In the genomic region with DNA sequence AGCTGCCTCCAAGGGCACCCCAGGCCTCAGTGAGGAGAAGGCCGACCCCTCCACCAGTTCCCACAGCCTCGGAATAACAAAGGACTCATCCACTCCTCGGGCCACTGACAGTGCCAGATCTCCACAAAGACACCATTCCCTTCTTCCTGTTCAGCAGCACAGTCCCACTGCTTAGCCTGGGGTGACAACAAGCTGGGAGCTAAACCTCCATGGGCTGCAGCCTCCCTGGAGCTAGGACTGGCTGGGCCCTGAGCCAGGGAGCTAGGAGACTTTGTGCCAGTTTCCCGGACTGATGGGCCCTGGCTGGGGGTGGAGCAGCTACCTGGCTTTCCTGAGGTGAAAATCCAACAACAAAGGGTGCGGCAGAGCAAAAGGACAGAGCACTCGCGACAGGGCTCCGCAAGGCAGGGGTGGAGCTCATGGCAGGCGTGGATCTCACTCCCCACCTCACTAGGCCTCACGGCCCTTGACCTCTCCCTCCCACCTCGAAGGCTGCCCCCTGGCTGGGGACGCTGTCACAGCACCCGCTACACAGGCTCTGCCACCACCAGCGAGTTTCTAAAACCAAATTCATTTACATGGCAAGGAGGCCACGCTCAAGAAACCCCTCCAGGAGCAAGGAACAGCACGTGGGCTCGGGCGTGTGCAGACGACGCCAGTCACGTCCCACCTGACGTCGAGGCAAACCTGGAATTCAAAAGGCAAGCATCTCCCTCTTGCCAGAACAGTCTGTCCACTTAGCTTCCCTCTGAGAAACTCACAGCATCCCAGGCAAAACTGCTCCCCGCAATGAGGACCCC, we compare ENCODE assay signal across 9 cellular contexts. TPM values are rescaled to one million over a fixed set of nuclear protein-coding genes. Genes with fewer than 3 reads are reported as not detected.
DNase-seq lines count a peak whose midpoint lies in the region; ATAC-seq and TF ChIP-seq lines count a peak whose summit lies in the region.
"Had no signal": no experiment of that assay in that cellular context is flagged by ENCODE, and none has a peak within 500 bp of the region (broad histone marks: within the 10 kb centered on the region; RNA-seq: fewer than 3 reads in every experiment).

No MANE protein-coding gene starts in this region.

- DNase-seq in GM10266 (ENCODE audit: extremely low spot score) (peak; percentile 40), medulla oblongata (ENCODE audit: extremely low spot score) (peak; percentile 30), HuH-7.5 (ENCODE audit: low spot score) (no peak), OCI-M2 (lab: John Stamatoyannopoulos, UW; ENCODE audit: unreplicated experiment) (no peak), lower leg skin (ENCODE audit: low spot score in 2 of 2) (no peak), NOMO-1 treated with DMSO at 0.1 percent for 48 hours (lab: John Stamatoyannopoulos, UW; ENCODE audit: unreplicated experiment) (no peak)
- peak; percentile 74 for DNase-seq in activated naive CD8-positive, alpha-beta T cell treated with anti-CD3 and anti-CD28 coated beads, Interleukin-2, amount 10 ng/mL, durations not matched to agents 7 days and 5 days

- WGBS in lower leg skin, 2 donors = 58 to 62% methylated on average over 21 to 24 of the region's 24 CpGs

- peak overlapping the region; percentile 90 for H3K27ac Mint-ChIP-seq in activated naive CD8-positive, alpha-beta T cell treated with anti-CD3 and anti-CD28 coated beads, Interleukin-2, amount 10 ng/mL, durations not matched to agents 7 days and 5 days

- POLR2A ChIA-PET in activated naive CD8-positive, alpha-beta T cell treated with anti-CD3 and anti-CD28 coated beads, Interleukin-2, amount 10 ng/mL, durations not matched to agents 7 days and 5 days (lab: Charles Lee) = interaction anchor here (1.8 to 2.5 kb wide), 2 partner anchors 13 to 49 kb away, joined by 8 to 17 read pairs; no protein-coding TSS in a partner anchor

- no peak overlapping the region for H3K4me3 ChIP-seq in lower leg skin (ENCODE audit: low read depth, poor library complexity, severe bottlenecking)
- H3K4me3 ChIP-seq: ovary had no signal

- peak overlapping the region; percentile 81 for H3K4me3 Mint-ChIP-seq in activated naive CD8-positive, alpha-beta T cell treated with anti-CD3 and anti-CD28 coated beads, Interleukin-2, amount 10 ng/mL, durations not matched to agents 7 days and 5 days

- peaks cover 16% of the 10 kb centered on the region for H3K4me1 Mint-ChIP-seq in activated naive CD8-positive, alpha-beta T cell treated with anti-CD3 and anti-CD28 coated beads, Interleukin-2, amount 10 ng/mL, durations not matched to agents 7 days and 5 days

- peak; percentile 3 for ATAC-seq in HG03520 (IDR thresholded peaks at IDR 0.05; ENCODE audit: unreplicated experiment)
- peak; percentile 59 for ATAC-seq in activated naive CD8-positive, alpha-beta T cell treated with anti-CD3 and anti-CD28 coated beads, Interleukin-2, amount 10 ng/mL, durations not matched to agents 7 days and 5 days (ENCODE audit: low read depth)

- no peak for TF ChIP-seq POLR2A in lower leg skin (IDR thresholded peaks at IDR 0.05)

- H3K27me3 Mint-ChIP-seq in activated naive CD8-positive, alpha-beta T cell treated with anti-CD3 and anti-CD28 coated beads, Interleukin-2, amount 10 ng/mL, durations not matched to agents 7 days and 5 days = no peaks in the 10 kb centered on the region

- H3K9me3 Mint-ChIP-seq in activated naive CD8-positive, alpha-beta T cell treated with anti-CD3 and anti-CD28 coated beads, Interleukin-2, amount 10 ng/mL, durations not matched to agents 7 days and 5 days = no peaks in the 10 kb centered on the region

- intact Hi-C loops in lower leg skin (cut with DNase I; ENCODE audit: low total_unique reads) = no loop called here

- H3K36me3 Mint-ChIP-seq in activated naive CD8-positive, alpha-beta T cell treated with anti-CD3 and anti-CD28 coated beads, Interleukin-2, amount 10 ng/mL, durations not matched to agents 7 days and 5 days = no peaks in the 10 kb centered on the region

- peak; percentile 48 for TF ChIP-seq CTCF in GM10266 (IDR thresholded peaks at IDR 0.05; ENCODE audit: control insufficient read depth, insufficient read depth, low read depth, missing control alignments)
- no peak for TF ChIP-seq CTCF in lower leg skin (IDR thresholded peaks at IDR 0.05)

RNA-seq across cellular contexts. Expression of a gene that starts 13.8 kb away (rescaled TPM):
- 10 to 100 TPM; 75.3 to 77.0 TPM for total RNA-seq in activated naive CD8-positive, alpha-beta T cell treated with anti-CD3 and anti-CD28 coated beads, Interleukin-2, amount 10 ng/mL, durations not matched to agents 7 days and 5 days
- total RNA-seq in lower leg skin = 10 to 100 TPM; 16.1 to 48.4 (median 31.4) TPM

RNA-seq across cellular contexts. Expression of a gene that starts 20.0 kb away (rescaled TPM):
- total RNA-seq in activated naive CD8-positive, alpha-beta T cell treated with anti-CD3 and anti-CD28 coated beads, Interleukin-2, amount 10 ng/mL, durations not matched to agents 7 days and 5 days = 10 to 100 TPM; 40.8 to 42.3 TPM
- total RNA-seq in lower leg skin = 10 to 100 TPM; 19.4 to 42.3 (median 21.8) TPM

RNA-seq across cellular contexts. Expression of a gene that starts 45.4 kb away (rescaled TPM):
- total RNA-seq in activated naive CD8-positive, alpha-beta T cell treated with anti-CD3 and anti-CD28 coated beads, Interleukin-2, amount 10 ng/mL, durations not matched to agents 7 days and 5 days = 100 to 1,000 TPM; 104 to 106 TPM
- total RNA-seq in lower leg skin = 10 to 100 TPM; 18.1 to 56.9 (median 27.7) TPM

RNA-seq across cellular contexts. Expression of a gene that starts 46.8 kb away (rescaled TPM):
- total RNA-seq in activated naive CD8-positive, alpha-beta T cell treated with anti-CD3 and anti-CD28 coated beads, Interleukin-2, amount 10 ng/mL, durations not matched to agents 7 days and 5 days = 1 to 10 TPM; 5.2 to 6.7 TPM
- 1 to 10 TPM; 2.1 to 3.9 (median 3.2) TPM for total RNA-seq in lower leg skin

Comparison
In these comparisons a context has a peak if more than half of its experiments do, and no peak if none do; other contexts are left out.
1. DNase-seq: peak in GM10266 (single experiment), activated naive CD8-positive, alpha-beta T cell treated with anti-CD3 and anti-CD28 coated beads, Interleukin-2, amount 10 ng/mL, durations not matched to agents 7 days and 5 days (single experiment) and medulla oblongata (single experiment); none in HuH-7.5 (single experiment), OCI-M2 (single experiment), lower leg skin (0 of 2) and NOMO-1 treated with DMSO at 0.1 percent for 48 hours (single experiment).